ENCODE assay signal across 10 cellular contexts in genomic region chr6:157068691-157069228, GRCh38.
DNase-seq lines count a peak whose midpoint lies in the region; ATAC-seq, FAIRE-seq and TF ChIP-seq lines count a peak whose summit lies in the region.
"Had no signal": no experiment of that assay in that cellular context is flagged by ENCODE, and none has a peak within 500 bp of the region (broad histone marks: within the 10 kb centered on the region; RNA-seq: fewer than 3 reads in every experiment).

No MANE protein-coding gene starts in this region.

- no peaks in the 10 kb centered on the region for H3K9me3 ChIP-seq in CD4-positive, alpha-beta memory T cell (ENCODE audit: control insufficient read depth in 1 of 2, low read length in 2 of 2)
- H3K9me3 ChIP-seq in astrocyte (ENCODE audit: insufficient read depth, low read depth, low read length) = no peaks in the 10 kb centered on the region
- H3K9me3 ChIP-seq in smooth muscle cell (replicated peaks; ENCODE audit: low read depth) = no peaks in the 10 kb centered on the region

- H3K4me2 ChIP-seq in astrocyte (ENCODE audit: low read length) (peak overlapping the region; percentile 57), smooth muscle cell (no peak overlapping the region)

- peaks cover 27 to 51% (median 37%) of the 10 kb centered on the region in 4 donors for H3K4me1 Mint-ChIP-seq in CD4-positive, alpha-beta memory T cell
- H3K4me1 Mint-ChIP-seq in astrocyte (ENCODE audit: low read depth, unreplicated experiment) = peaks cover 38% of the 10 kb centered on the region

- peaks cover 2% of the 10 kb centered on the region for H3F3A ChIP-seq in smooth muscle cell (ENCODE audit: low read depth)

- H3K79me2 ChIP-seq in astrocyte (ENCODE audit: insufficient read depth, low read length) (peaks cover 38% of the 10 kb centered on the region), smooth muscle cell (ENCODE audit: low read depth) (peaks cover 69% of the 10 kb centered on the region)

- no peaks in the 10 kb centered on the region for H3K36me3 ChIP-seq in CD4-positive, alpha-beta memory T cell (ENCODE audit: insufficient read depth, low read length)
- H3K36me3 ChIP-seq in astrocyte (ENCODE audit: insufficient read depth, low read length) = no peaks in the 10 kb centered on the region
- H3K36me3 ChIP-seq in smooth muscle cell (ENCODE audit: low read depth) = no peaks in the 10 kb centered on the region

- H3K27me3 ChIP-seq in CD4-positive, alpha-beta memory T cell (ENCODE audit: insufficient read depth, low read length) = no peaks in the 10 kb centered on the region
- H3K27me3 ChIP-seq in astrocyte (ENCODE audit: insufficient read depth, low read length) (no peaks in the 10 kb centered on the region), smooth muscle cell (ENCODE audit: low read depth) (no peaks in the 10 kb centered on the region)

- H3K27me3 Mint-ChIP-seq in CD4-positive, alpha-beta memory T cell = no peaks in the 10 kb centered on the region
- no peaks in the 10 kb centered on the region for H3K27me3 Mint-ChIP-seq in astrocyte (ENCODE audit: low read depth, unreplicated experiment)

- H3K4me3 ChIP-seq in CD4-positive, alpha-beta memory T cell (ENCODE audit: low read length in 2 of 2) = no peak overlapping the region
- H3K4me3 ChIP-seq in astrocyte (ENCODE audit: insufficient read depth, low read depth, low read length) (no peak overlapping the region), smooth muscle cell (no peak overlapping the region)
- H3K4me3 ChIP-seq: skin epidermis had no signal

- peaks cover 3 to 8% of the 10 kb centered on the region in 2 donors for H3K36me3 Mint-ChIP-seq in CD4-positive, alpha-beta memory T cell
- peaks cover 2% of the 10 kb centered on the region for H3K36me3 Mint-ChIP-seq in astrocyte (ENCODE audit: low read depth, unreplicated experiment)

- no peak for TF ChIP-seq CTCF in astrocyte (IDR thresholded peaks at IDR 0.05; ENCODE audit: insufficient read depth, low read depth, low read length)
- TF ChIP-seq CTCF in smooth muscle cell (IDR thresholded peaks at IDR 0.05; ENCODE audit: borderline replicate concordance, insufficient read depth, poor library complexity, severe bottlenecking) = no peak

- H3K4me1 ChIP-seq in CD4-positive, alpha-beta memory T cell (ENCODE audit: insufficient read depth, low read length) = peaks cover 34% of the 10 kb centered on the region
- H3K4me1 ChIP-seq in astrocyte (ENCODE audit: insufficient read depth, low read length) (peaks cover 7% of the 10 kb centered on the region), smooth muscle cell (ENCODE audit: low read depth) (peaks cover 30% of the 10 kb centered on the region)

- H3K9ac ChIP-seq in astrocyte (ENCODE audit: low read length) = no peak overlapping the region
- H3K9ac ChIP-seq in smooth muscle cell (ENCODE audit: low read depth) = no peak overlapping the region

- peak overlapping the region in 6 of 8 donors; percentile 20 to 63 (median 48) for H3K4me3 Mint-ChIP-seq in CD4-positive, alpha-beta memory T cell
- H3K4me3 Mint-ChIP-seq in astrocyte (ENCODE audit: unreplicated experiment) = no peak overlapping the region

- intact Hi-C loops in CD4-positive, alpha-beta memory T cell (cut with micrococcal nuclease) = no loop called here

- H3K27ac Mint-ChIP-seq in CD4-positive, alpha-beta memory T cell = peak overlapping the region in 2 of 7 donors; percentile 64 to 82
- peak overlapping the region; percentile 4 for H3K27ac Mint-ChIP-seq in astrocyte (ENCODE audit: unreplicated experiment)

- FAIRE-seq in astrocyte (lab: Jason Lieb, UNC) = no peak

- H3K27ac ChIP-seq in CD4-positive, alpha-beta memory T cell (ENCODE audit: low read depth, low read length) = no peak overlapping the region
- no peak overlapping the region for H3K27ac ChIP-seq in astrocyte (ENCODE audit: low read depth, low read length)
- H3K27ac ChIP-seq in smooth muscle cell (ENCODE audit: low read depth) = no peak overlapping the region

- CTCF ChIA-PET in CD4-positive, alpha-beta memory T cell (lab: Charles Lee; ENCODE audit: partially characterized antibody) = interaction anchor here (1.6 kb wide), 1 partner anchor 18 kb away, joined by 3 read pairs; no protein-coding TSS in a partner anchor

- 77% methylated on average over 7 of the region's 7 CpGs for WGBS in smooth muscle cell (ENCODE audit: low lambda C conversion rate)

- POLR2A ChIA-PET in CD4-positive, alpha-beta memory T cell (lab: Charles Lee; ENCODE audit: partially characterized antibody) = interaction anchor here (0.7 kb wide), 1 partner anchor 130 kb away, joined by 5 read pairs; no protein-coding TSS in a partner anchor

- ATAC-seq in GM19397 (IDR thresholded peaks at IDR 0.05; ENCODE audit: unreplicated experiment) = peak; percentile 96
- ATAC-seq in HG03175 (IDR thresholded peaks at IDR 0.05; ENCODE audit: unreplicated experiment) = peak; percentile 98

- H3K9me3 Mint-ChIP-seq in CD4-positive, alpha-beta memory T cell = no peaks in the 10 kb centered on the region
- no peaks in the 10 kb centered on the region for H3K9me3 Mint-ChIP-seq in astrocyte (ENCODE audit: unreplicated experiment)

- H4K20me1 ChIP-seq in astrocyte (ENCODE audit: insufficient read depth, low read length) (peaks cover 50% of the 10 kb centered on the region), smooth muscle cell (ENCODE audit: low read depth) (peaks cover 98% of the 10 kb centered on the region)

- H2AFZ ChIP-seq in astrocyte (ENCODE audit: low read depth, low read length) = no peak overlapping the region
- no peak overlapping the region for H2AFZ ChIP-seq in smooth muscle cell (ENCODE audit: low read depth)

- no peak for DNase-seq in CD4-positive, alpha-beta memory T cell
- DNase-seq in astrocyte (ENCODE audit: low read depth) = peak; percentile 48
- no peak for DNase-seq in smooth muscle cell (lab: John Stamatoyannopoulos, UW; ENCODE audit: unreplicated experiment)
- no peak for DNase-seq in DMS114 treated with DMSO at 0.1 percent for 48 hours (lab: John Stamatoyannopoulos, UW; ENCODE audit: unreplicated experiment)
- DNase-seq in NCI-H2081 (lab: John Stamatoyannopoulos, UW) = no peak
- DNase-seq in NCI-H1417 treated with DMSO at 0.1 percent for 48 hours (lab: John Stamatoyannopoulos, UW) = no peak
- DNase-seq: DND-41 had no signal
